In the genomic region with DNA sequence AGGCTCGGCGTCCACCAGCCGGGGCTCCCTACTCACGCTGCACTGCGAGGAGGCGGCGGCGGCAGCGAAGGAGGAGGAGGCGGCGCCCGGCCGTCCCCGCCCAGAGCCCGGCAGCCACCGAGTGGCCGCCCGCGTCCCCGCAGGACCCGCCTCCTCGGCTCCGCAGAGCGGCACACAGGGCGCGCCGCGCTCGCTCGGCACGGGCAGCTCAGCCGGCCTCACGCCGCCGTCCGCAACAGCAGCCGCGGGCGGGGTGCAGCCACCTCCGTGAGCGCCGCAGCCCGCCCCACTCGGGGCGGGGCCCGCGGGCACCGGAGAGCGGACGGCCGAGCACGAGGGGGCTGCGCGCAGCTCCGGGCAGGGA, we compare ENCODE assay signal across 8 cellular contexts. TPM values are rescaled to one million over a fixed set of nuclear protein-coding genes. Genes with fewer than 3 reads are reported as not detected.
A peak's percentile ranks its signal among the peaks of the same experiment; 100 is the strongest.
DNase-seq lines count a peak whose midpoint lies in the region; TF ChIP-seq lines count a peak whose summit lies in the region.

Gene ATP2B1, minus strand, starts transcription at position 46 of the 364 bp plus-strand sequence. CDS start 52,952 bp downstream, outside the sequence.

- H2BK120ac ChIP-seq in H9 (ENCODE audit: low read depth, low read length, poor library complexity, severe bottlenecking), result no peak within 1 kb of the TSS

- no peak within 1 kb of the TSS for H2BK12ac ChIP-seq in H9 (ENCODE audit: insufficient read length, low read depth, low read length)

- H3K79me1 ChIP-seq in H9 (ENCODE audit: insufficient read depth, low read depth, low read length, poor library complexity, severe bottlenecking), result no peaks in the 10 kb centered on the region

- no peak within 1 kb of the TSS for H2BK20ac ChIP-seq in H9 (ENCODE audit: low read depth, low read length, poor library complexity, severe bottlenecking)

- peaks cover 4 to 5% of the 10 kb centered on the region in 2 experiments; a peak in 4 of 5 replicates for H3K9me3 Mint-ChIP-seq in H9
- H3K9me3 Mint-ChIP-seq in activated naive CD8-positive, alpha-beta T cell treated with anti-CD3 and anti-CD28 coated beads for 36 hours, result peaks cover 4% of the 10 kb centered on the region

- peak; percentile 77 to 83 for TF ChIP-seq POLR2A in tibial nerve (IDR thresholded peaks at IDR 0.05)

- H3K4me3 ChIP-seq in MM.1S (ENCODE audit: low read length) (peak within 1 kb of the TSS; percentile 82), parathyroid adenoma (ENCODE audit: low read depth, low read length) (peak within 1 kb of the TSS; percentile 85), tibial nerve (peak within 1 kb of the TSS; percentile 86 to 94 (median 89))

- peak within 1 kb of the TSS; percentile 82 to 94 for H3K4me3 Mint-ChIP-seq in H9
- H3K4me3 Mint-ChIP-seq in activated naive CD8-positive, alpha-beta T cell treated with anti-CD3 and anti-CD28 coated beads for 36 hours, result peak within 1 kb of the TSS; percentile 93

- H3K27ac ChIP-seq in H9 (ENCODE audit: insufficient read length, low read depth, low read length), result peak within 1 kb of the TSS; percentile 72
- peak within 1 kb of the TSS; percentile 95 for H3K27ac ChIP-seq in MM.1S (ENCODE audit: low read length)
- peak within 1 kb of the TSS; percentile 90 for H3K27ac ChIP-seq in parathyroid adenoma
- peak within 1 kb of the TSS; percentile 93 to 99 (median 96) for H3K27ac ChIP-seq in tibial nerve

- peak within 1 kb of the TSS; percentile 99 for H3K14ac ChIP-seq in H9 (ENCODE audit: insufficient read depth, low read length)

- peak within 1 kb of the TSS; percentile 61 for H2BK5ac ChIP-seq in H9 (ENCODE audit: insufficient read length, low read length)

- no peak within 1 kb of the TSS for H3K23ac ChIP-seq in H9 (ENCODE audit: insufficient read length, low read depth, low read length)

- no peaks in the 10 kb centered on the region for H3K4me1 ChIP-seq in H9 (ENCODE audit: insufficient read depth, low read length)
- H3K4me1 ChIP-seq in MM.1S (ENCODE audit: low read length), result peaks cover 9% of the 10 kb centered on the region; the same call in 1 of the 2 replicates
- peaks cover 2% of the 10 kb centered on the region for H3K4me1 ChIP-seq in parathyroid adenoma
- H3K4me1 ChIP-seq in tibial nerve, result peaks cover 0 to 29% (median 8%) of the 10 kb centered on the region in 4 donors

- H3K36me3 ChIP-seq in MM.1S (replicated peaks; ENCODE audit: insufficient read depth, low read length), result no peaks in the 10 kb centered on the region
- H3K36me3 ChIP-seq in parathyroid adenoma (ENCODE audit: control insufficient read depth, insufficient read depth, low read length), result no peaks in the 10 kb centered on the region
- H3K36me3 ChIP-seq in tibial nerve, result no peaks in the 10 kb centered on the region

- H4K91ac ChIP-seq in H9 (ENCODE audit: insufficient read length, low read depth, low read length), result no peak within 1 kb of the TSS

- WGBS in H9 (ENCODE audit: extremely low coverage, insufficient read length, low lambda C conversion rate), result no CpG with 5 or more reads among the region's 55 CpGs
- WGBS in tibial nerve, 2 donors, result 0% methylated on average over 15 to 17 of the region's 55 CpGs

- H3K27ac Mint-ChIP-seq in H9, result peak within 1 kb of the TSS; percentile 37 to 81 (median 52); a peak in 2 of 7 replicates
- H3K27ac Mint-ChIP-seq in activated naive CD8-positive, alpha-beta T cell treated with anti-CD3 and anti-CD28 coated beads for 36 hours, result peak within 1 kb of the TSS; percentile 90

- H3K23me2 ChIP-seq in H9 (ENCODE audit: insufficient read length, low read depth, low read length, poor library complexity, severe bottlenecking), result peaks cover 15% of the 10 kb centered on the region

- H4K5ac ChIP-seq in H9 (ENCODE audit: insufficient read length, low read depth, low read length), result no peak within 1 kb of the TSS

- peak within 1 kb of the TSS; percentile 70 for H3K4me2 ChIP-seq in H9 (ENCODE audit: insufficient read depth, insufficient read length, low read length)
- H3K4me2 ChIP-seq in MM.1S (ENCODE audit: low read depth, low read length), result peak within 1 kb of the TSS; percentile 95
- peak within 1 kb of the TSS; percentile 79 for H3K4me2 ChIP-seq in parathyroid adenoma (ENCODE audit: low read length)

- H3K9ac ChIP-seq in H9 (ENCODE audit: extremely low read depth, insufficient read length, low read length), result peak within 1 kb of the TSS; percentile 84
- H3K9ac ChIP-seq in MM.1S (ENCODE audit: low read length), result peak within 1 kb of the TSS; percentile 94
- H3K9ac ChIP-seq in parathyroid adenoma, result peak within 1 kb of the TSS; percentile 84

- intact Hi-C loops in head of caudate nucleus (cut with DNase I), result loop anchor here (5.0 kb wide), 1 partner anchor 161 kb away; no protein-coding TSS in a partner anchor

- TF ChIP-seq CTCF in H9 (conservative IDR thresholded peaks at IDR 0.05), result no peak
- TF ChIP-seq CTCF in MM.1S (IDR thresholded peaks at IDR 0.05; ENCODE audit: low read length), result no peak
- TF ChIP-seq CTCF in parathyroid adenoma (IDR thresholded peaks at IDR 0.05), result no peak
- TF ChIP-seq CTCF in tibial nerve (IDR thresholded peaks at IDR 0.05), result peak in 3 of 5 experiments; percentile 11 to 48 (median 35)

- H2BK15ac ChIP-seq in H9 (ENCODE audit: low read depth, low read length), result no peak within 1 kb of the TSS; the same call in 1 of the 2 replicates

- H3K27me3 ChIP-seq in H9 (ENCODE audit: insufficient read depth, low read length) (peaks cover 10% of the 10 kb centered on the region; the same call in 1 of the 2 replicates), MM.1S (replicated peaks; ENCODE audit: insufficient read depth, low read length) (0 out of 2 replicates have a peak, but pooled peaks cover 4% of the 10 kb centered on the region), parathyroid adenoma (ENCODE audit: control insufficient read depth, insufficient read depth, low read length) (no peaks in the 10 kb centered on the region), tibial nerve (no peaks in the 10 kb centered on the region)

- H3K36me3 Mint-ChIP-seq in H9 (ENCODE audit: insufficient read depth in 1 of 3, low read depth in 3 of 3), result peaks cover 0 to 3% (median 0%) of the 10 kb centered on the region in 3 experiments; a peak in 4 of 7 replicates
- peaks cover 2% of the 10 kb centered on the region for H3K36me3 Mint-ChIP-seq in activated naive CD8-positive, alpha-beta T cell treated with anti-CD3 and anti-CD28 coated beads for 36 hours

- TF ChIP-seq EP300 in tibial nerve (IDR thresholded peaks at IDR 0.05), result peak in 1 of 2 donors; percentile 84

- no peaks in the 10 kb centered on the region for H4K20me1 ChIP-seq in H9 (ENCODE audit: control insufficient read depth, insufficient read depth, insufficient read length)
- 0 out of 2 replicates have a peak, but pooled peaks cover 4% of the 10 kb centered on the region for H4K20me1 ChIP-seq in MM.1S (ENCODE audit: insufficient read depth, low read length)

- H3K18ac ChIP-seq in H9 (ENCODE audit: insufficient read length, low read depth, low read length), result peak within 1 kb of the TSS; percentile 95

- H3K4ac ChIP-seq in H9 (ENCODE audit: low read depth, low read length), result no peak within 1 kb of the TSS

- H3T11ph ChIP-seq in H9 (ENCODE audit: low read length), result no peak within 1 kb of the TSS

- H3K4me1 Mint-ChIP-seq in H9, result peaks cover 16% of the 10 kb centered on the region in 2 experiments
- peaks cover 40% of the 10 kb centered on the region for H3K4me1 Mint-ChIP-seq in activated naive CD8-positive, alpha-beta T cell treated with anti-CD3 and anti-CD28 coated beads for 36 hours

- H4K8ac ChIP-seq in H9 (replicated peaks; ENCODE audit: insufficient read length, low read depth, low read length), result no peak within 1 kb of the TSS

- peak; percentile 94 for DNase-seq in GM03348 (ENCODE audit: low spot score)
- peak; percentile 85 for DNase-seq in H9
- peak; percentile 88 for DNase-seq in MM.1S
- peak; percentile 50 for DNase-seq in SKM-1 treated with dmso at 0.1 percent for 144 hours (lab: John Stamatoyannopoulos, UW; ENCODE audit: unreplicated experiment)
- DNase-seq in activated naive CD8-positive, alpha-beta T cell treated with anti-CD3 and anti-CD28 coated beads for 36 hours, result peak; percentile 88
- peak; percentile 20 to 90 (median 80) for DNase-seq in head of caudate nucleus
- peak; percentile 61 to 68 for DNase-seq in tibial nerve (ENCODE audit: low spot score in 2 of 2)

- H3F3A ChIP-seq in MM.1S (ENCODE audit: insufficient read depth, low read length), result 0 out of 2 replicates have a peak, but pooled peaks cover 3% of the 10 kb centered on the region

- no peak within 1 kb of the TSS for H3K56ac ChIP-seq in H9 (ENCODE audit: insufficient read length, low read depth, low read length)

- H3K79me2 ChIP-seq in H9 (ENCODE audit: insufficient read depth, low read length), result no peaks in the 10 kb centered on the region; the same call in 1 of the 2 replicates
- H3K79me2 ChIP-seq in MM.1S (ENCODE audit: low read length), result peaks cover 44% of the 10 kb centered on the region
- H3K79me2 ChIP-seq in parathyroid adenoma, result peaks cover 13% of the 10 kb centered on the region

- no peaks in the 10 kb centered on the region for H3K9me2 ChIP-seq in MM.1S (replicated peaks; ENCODE audit: insufficient read depth, low read length)

- peaks cover 56% of the 10 kb centered on the region for H3K27me3 Mint-ChIP-seq in H9 (ENCODE audit: low read depth)
- H3K27me3 Mint-ChIP-seq in activated naive CD8-positive, alpha-beta T cell treated with anti-CD3 and anti-CD28 coated beads for 36 hours, result no peaks in the 10 kb centered on the region

- H2AFZ ChIP-seq in H9 (ENCODE audit: low read length) (no peak within 1 kb of the TSS), MM.1S (ENCODE audit: low read length) (peak within 1 kb of the TSS; percentile 88; the same call in 1 of the 2 replicates), parathyroid adenoma (peak within 1 kb of the TSS; percentile 82)

- H2AK5ac ChIP-seq in H9 (ENCODE audit: insufficient read length, low read length), result no peak within 1 kb of the TSS

- H3K9me3 ChIP-seq in H9 (ENCODE audit: control insufficient read depth, low read depth, low read length) (no peaks in the 10 kb centered on the region), MM.1S (replicated peaks; ENCODE audit: insufficient read depth, low read length) (no peaks in the 10 kb centered on the region), parathyroid adenoma (ENCODE audit: control insufficient read depth, low read length) (no peaks in the 10 kb centered on the region), tibial nerve (no peaks in the 10 kb centered on the region)

RNA-seq across cellular contexts. Expression of gene ATP2B1, which starts in this region (rescaled TPM):
- total RNA-seq in H9 (2021) (20.6 and 23.4 TPM in 2 replicates), tibial nerve (10 to 100 TPM; 21.9 to 47.7 (median 42.1) TPM)
- total RNA-seq in activated naive CD8-positive, alpha-beta T cell treated with anti-CD3 and anti-CD28 coated beads for 36 hours, result 10 to 100 TPM; 25.7 to 27.7 TPM

Comparison
In these comparisons a context has a peak if more than half of its experiments do, and no peak if none do; other contexts are left out.
1. Peak in every context shown above with its lines: DNase-seq, H3K4me3 ChIP-seq and H3K27ac ChIP-seq.
2. CTCF ChIP-seq: peak in tibial nerve (3 of 5); none in H9 (single experiment), MM.1S (single experiment) and parathyroid adenoma (single experiment).